ENCODE assay signal across 9 cellular contexts in the genomic region with DNA sequence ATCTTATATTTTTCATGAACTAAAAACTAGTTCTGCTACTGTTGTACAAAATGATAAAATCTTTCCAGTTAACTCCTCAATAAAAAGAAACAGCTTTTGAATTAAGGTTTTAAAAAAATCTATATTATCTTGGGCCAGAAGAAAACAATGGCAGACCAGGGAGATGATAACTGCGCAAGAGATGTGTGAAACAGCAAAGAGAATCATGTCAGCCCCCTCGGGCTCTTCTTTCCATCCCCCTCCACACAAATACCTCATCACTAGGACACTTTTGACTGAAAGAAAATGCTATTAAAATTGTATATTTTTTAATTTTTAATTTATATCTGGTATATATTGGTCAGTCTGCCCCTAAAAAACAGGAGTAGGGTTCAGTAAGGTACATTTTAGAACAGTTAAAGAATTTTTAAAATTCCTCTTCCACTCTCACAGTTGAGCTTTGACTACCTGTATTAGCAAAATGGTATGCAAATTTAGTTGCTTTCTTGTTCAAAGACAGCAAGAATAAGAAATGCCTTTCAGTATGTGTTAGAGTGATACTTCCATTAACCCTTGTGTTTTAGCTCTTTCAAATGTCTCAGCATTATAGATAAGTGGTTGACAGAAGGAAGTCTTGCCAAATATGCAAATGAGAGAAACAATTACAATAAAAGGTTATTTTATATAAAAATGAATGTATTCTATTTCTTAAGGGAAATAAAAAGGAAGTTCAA. TPM values are rescaled to one million over a fixed set of nuclear protein-coding genes. Genes with fewer than 3 reads are reported as not detected.
A peak's percentile ranks its signal among the peaks of the same experiment; 100 is the strongest.
DNase-seq lines count a peak whose midpoint lies in the region; ATAC-seq, FAIRE-seq and TF ChIP-seq lines count a peak whose summit lies in the region.
"Had no signal": no experiment of that assay in that cellular context is flagged by ENCODE, and none has a peak within 500 bp of the region (broad histone marks: within the 10 kb centered on the region; RNA-seq: fewer than 3 reads in every experiment).

No MANE protein-coding gene starts in this region.

- peak; percentile 70 for ATAC-seq in GM18511 (IDR thresholded peaks at IDR 0.05; ENCODE audit: unreplicated experiment)
- ATAC-seq in HG03095 (IDR thresholded peaks at IDR 0.05; ENCODE audit: unreplicated experiment) = peak; percentile 71

- DNase-seq in GM20000 (ENCODE audit: low spot score) = peak; percentile 18
- DNase-seq in fibroblast of villous mesenchyme (ENCODE audit: low read depth) = no peak
- no peak for DNase-seq in urothelium cell line (ENCODE audit: low spot score)
- DNase-seq in activated naive CD4-positive, alpha-beta T cell treated with Interleukin-2 at 50 U/mL for 16 hours = no peak
- no peak for DNase-seq in activated CD4-positive, alpha-beta T cell treated with anti-CD3 and anti-CD28 coated beads, Interleukin-2, amount 50 U/mL, for 48 hours
- DNase-seq in NCI-H1694 treated with DMSO at 0.1 percent for 48 hours (lab: John Stamatoyannopoulos, UW) = no peak

- no peak for FAIRE-seq in urothelium cell line (lab: Jason Lieb, UNC)

- TF ChIP-seq CTCF in GM20000 (IDR thresholded peaks at IDR 0.05; ENCODE audit: extremely low read depth, missing control alignments) = no peak
- TF ChIP-seq CTCF in fibroblast of villous mesenchyme (IDR thresholded peaks at IDR 0.05; ENCODE audit: insufficient read depth, low read depth, low read length) = no peak

- H3K4me3 ChIP-seq in fibroblast of villous mesenchyme (ENCODE audit: low read depth, low read length) = peak overlapping the region; percentile 40
- H3K4me3 ChIP-seq: cardiac muscle cell had no signal

RNA-seq across cellular contexts. Expression of gene LCORL, which starts 36.4 kb away (rescaled TPM):
- total RNA-seq in fibroblast of villous mesenchyme = 14.2 and 19.4 TPM in 2 replicates
